ENCODE assay signal across 8 cellular contexts in the genomic region with DNA sequence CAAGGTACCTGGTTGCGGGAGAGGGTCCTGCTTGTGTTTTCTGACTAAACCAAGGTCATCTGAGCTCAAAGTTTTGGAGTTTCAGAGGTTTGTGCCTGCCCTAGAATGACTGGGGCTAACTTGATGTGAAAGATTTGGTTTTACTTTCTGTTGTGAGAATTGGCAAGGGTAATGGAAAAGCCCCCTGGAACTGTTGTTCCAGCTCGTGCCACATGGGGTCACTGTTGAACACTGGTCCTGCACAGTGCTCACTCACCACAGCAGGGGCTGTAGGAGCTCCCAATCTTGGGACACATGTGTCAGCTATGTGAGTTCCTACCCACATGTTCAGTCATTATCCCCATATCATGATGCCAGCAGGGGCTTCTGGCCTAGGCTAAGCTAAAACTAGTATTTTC. TPM values are rescaled to one million over a fixed set of nuclear protein-coding genes. Genes with fewer than 3 reads are reported as not detected.
DNase-seq lines count a peak whose midpoint lies in the region; TF ChIP-seq lines count a peak whose summit lies in the region.

No MANE protein-coding gene starts in this region.

- 36% methylated on average over 2 of the region's 2 CpGs; no CpG with 5 or more reads in 1 of the 2 donors for WGBS in transverse colon (ENCODE audit: low coverage in 1 of 2), 2 donors

- TF ChIP-seq CTCF in GM12874 (IDR thresholded peaks at IDR 0.05; ENCODE audit: insufficient read depth, low read depth, low read length) (peak; percentile 50; the same call in 1 of the 2 replicates), transverse colon (IDR thresholded peaks at IDR 0.05) (peak in 2 of 5 experiments; percentile 14 to 39)

- no peak overlapping the region for H3K27ac ChIP-seq in transverse colon

- no peaks in the 10 kb centered on the region for H3K36me3 ChIP-seq in transverse colon

- no peak for TF ChIP-seq EP300 in transverse colon (IDR thresholded peaks at IDR 0.05; ENCODE audit: low read depth)

- no peak overlapping the region for H3K4me3 ChIP-seq in transverse colon

- H3K9me3 ChIP-seq in transverse colon: no peaks in the 10 kb centered on the region

- intact Hi-C loops in transverse colon (cut with DNase I; ENCODE audit: low total_unique reads): no loop called here

- no peaks in the 10 kb centered on the region for H3K4me1 ChIP-seq in transverse colon

- DNase-seq in 8988T (peak; percentile 72), NCI-H460 (ENCODE audit: extremely low read depth, low read depth) (peak; percentile 24), iris pigment epithelial cell (ENCODE audit: low read depth) (peak; percentile 11), transverse colon (peak; percentile 25), mesenteric fat pad (ENCODE audit: low spot score) (no peak), hippocampal formation (lab: John Stamatoyannopoulos, UW) (no peak)
- peak; percentile 47 for DNase-seq in activated T-cell treated with anti-CD3 and anti-CD28 coated beads, Interleukin-2, amount 50 U/mL, for 1 hour

- H3K27me3 ChIP-seq in transverse colon: no peaks in the 10 kb centered on the region

- TF ChIP-seq POLR2A in transverse colon (IDR thresholded peaks at IDR 0.05): no peak

- in situ Hi-C loops in transverse colon (cut with MboI; ENCODE audit: low pct_ligation_motif_present in 1 of 4, low pct_unique_long_range_greater_than_20kb in 1 of 4, low sequenced_read_pairs in 3 of 4): no loop called here

RNA-seq across cellular contexts. Expression of a gene that starts 6.5 kb away (rescaled TPM):
- not detected in 2 replicates for total RNA-seq in NCI-H460 (2014; rRNA removed; shearing (Covaris generic))
- not detected in 2 replicates for polyA plus RNA-seq in NCI-H460 (2014; cell fraction: nucleus; rRNA removed)
- total RNA-seq in transverse colon (under 1 TPM in 1 of 4 donors, not detected in 3; 0.14 TPM), mesenteric fat pad (not detected)

Comparison
In these comparisons a context has a peak if more than half of its experiments do, and no peak if none do; other contexts are left out.
1. DNase-seq: peak in 8988T (single experiment), NCI-H460 (single experiment), activated T-cell treated with anti-CD3 and anti-CD28 coated beads, Interleukin-2, amount 50 U/mL, for 1 hour (single experiment), iris pigment epithelial cell (single experiment) and transverse colon (single experiment); none in mesenteric fat pad (single experiment) and hippocampal formation (0 of 2).